In genomic region chr2:217971166-217971565, GRCh38 we compare ENCODE assay signal across 16 cellular contexts.
"Had no signal": no experiment of that assay in that cellular context is flagged by ENCODE, and none has a peak within 500 bp of the region (broad histone marks: within the 10 kb centered on the region; RNA-seq: fewer than 3 reads in every experiment).

No MANE protein-coding gene starts in this region.

- H3K27ac ChIP-seq: neutrophil, pancreas, right lobe of liver, suprapubic skin had no signal

- H3K36me3 ChIP-seq: neutrophil, pancreas, right lobe of liver, suprapubic skin had no signal

- H3K27me3 ChIP-seq: neutrophil, pancreas, right lobe of liver, suprapubic skin had no signal

- H3K4me3 ChIP-seq: coronary artery, pancreas, right lobe of liver, suprapubic skin had no signal

- DNase-seq: dermis blood vessel endothelial cell; effector memory CD8-positive, alpha-beta T cell; erythroblast; head of caudate nucleus; mammary epithelial cell; mesendoderm; midbrain; natural killer cell; pancreas; right lobe of liver; stimulated activated CD4-positive, alpha-beta T cell treated with anti-CD3 and anti-CD28 coated beads, Interleukin-2, amount 100 ng/mL, for 24 hours; stimulated activated CD4-positive, alpha-beta T cell treated with anti-CD3 and anti-CD28 coated beads, Interleukin-4, amount 100 ng/mL, for 24 hours; stimulated activated naive CD8-positive, alpha-beta T cell treated with anti-CD3 and anti-CD28 coated beads, Interleukin-15, Interleukin-2, amounts not matched to agents 100 U/mL and 50 U/mL, for 24 hours had no signal

- H3K9me3 ChIP-seq: neutrophil, pancreas, right lobe of liver, suprapubic skin had no signal
